Comparison of ENCODE assay signal across 1 cellular context in genomic region chr4:165378763-165379631, GRCh38.
TF ChIP-seq lines count a peak whose summit lies in the region.

Gene CPE (plus strand): TSS chr4:165379008. CDS start chr4:165379222, 214 bp downstream.

TF ChIP-seq in HepG2, 621 proteins besides CTCF, POLR2A, EP300 and RAD21 (continued from another document and continues in another):
- TF ChIP-seq ZFP1 (CRISPR knock-in tag; IDR thresholded peaks at IDR 0.05) (no peak), ZIK1 (CRISPR knock-in tag; IDR thresholded peaks at IDR 0.05; ENCODE audit: borderline replicate concordance, low read depth) (0 out of 2 replicates have a peak, but pooled peaks have one; percentile 53), KDM6A (CRISPR knock-in tag; IDR thresholded peaks at IDR 0.05; ENCODE audit: low read depth) (no peak), TEAD3 (CRISPR knock-in tag; optimal IDR thresholded peaks at IDR 0.05; ENCODE audit: borderline replicate concordance) (peak; percentile 54), BRCA1 (CRISPR knock-in tag; IDR thresholded peaks at IDR 0.05) (no peak), ZNF34 (CRISPR knock-in tag; IDR thresholded peaks at IDR 0.05; ENCODE audit: borderline replicate concordance) (peak; percentile 90; the same call in 1 of the 2 replicates), ZNF75D (CRISPR knock-in tag; IDR thresholded peaks at IDR 0.05; ENCODE audit: borderline replicate concordance) (no peak), SP5 (CRISPR knock-in tag; IDR thresholded peaks at IDR 0.05; ENCODE audit: borderline replicate concordance, low read depth) (peak; percentile 42; the same call in 1 of the 2 replicates), NRL (CRISPR knock-in tag; IDR thresholded peaks at IDR 0.05; ENCODE audit: borderline replicate concordance) (no peak; the same call in none of the 2 replicates), ZNF414 (CRISPR knock-in tag; IDR thresholded peaks at IDR 0.05) (peak; percentile 80; the same call in 1 of the 2 replicates), ZNF343 (CRISPR knock-in tag; IDR thresholded peaks at IDR 0.05) (peak; percentile 78; the same call in 1 of the 2 replicates), PLSCR1 (CRISPR knock-in tag; IDR thresholded peaks at IDR 0.05; ENCODE audit: borderline replicate concordance) (no peak), ZNF768 (CRISPR knock-in tag; IDR thresholded peaks at IDR 0.05) (peak; percentile 74; the same call in 1 of the 2 replicates), ZSCAN21 (CRISPR knock-in tag; IDR thresholded peaks at IDR 0.05; ENCODE audit: borderline replicate concordance) (peak; percentile 53; the same call in 1 of the 2 replicates), ZNF770 (CRISPR knock-in tag; IDR thresholded peaks at IDR 0.05) (no peak; the same call in 1 of the 2 replicates), ZNF160 (CRISPR knock-in tag; IDR thresholded peaks at IDR 0.05) (peak; percentile 70; the same call in 1 of the 2 replicates), NFE2L2 (IDR thresholded peaks at IDR 0.05; ENCODE audit: low read length) (no peak), AHDC1 (CRISPR knock-in tag; IDR thresholded peaks at IDR 0.05; ENCODE audit: borderline replicate concordance) (no peak), ZNF841 (CRISPR knock-in tag; IDR thresholded peaks at IDR 0.05; ENCODE audit: borderline replicate concordance) (peak; percentile 71; the same call in 1 of the 2 replicates), ZNF382 (CRISPR knock-in tag; IDR thresholded peaks at IDR 0.05; ENCODE audit: borderline replicate concordance) (no peak), BATF2 (CRISPR knock-in tag; IDR thresholded peaks at IDR 0.05) (peak; percentile 79; the same call in 1 of the 2 replicates), ZFP82 (CRISPR knock-in tag; IDR thresholded peaks at IDR 0.05; ENCODE audit: borderline replicate concordance) (peak; percentile 67; the same call in 1 of the 2 replicates), ZNF670 (CRISPR knock-in tag; IDR thresholded peaks at IDR 0.05; ENCODE audit: borderline replicate concordance) (no peak), CREB3 (CRISPR knock-in tag; IDR thresholded peaks at IDR 0.05) (no peak), ZNF121 (CRISPR knock-in tag; IDR thresholded peaks at IDR 0.05) (no peak), ZNF331 (CRISPR knock-in tag; IDR thresholded peaks at IDR 0.05) (peak; percentile 84), DPF2 (CRISPR knock-in tag; IDR thresholded peaks at IDR 0.05; ENCODE audit: borderline replicate concordance, low read depth) (no peak), MTF2 (CRISPR knock-in tag; IDR thresholded peaks at IDR 0.05; ENCODE audit: borderline replicate concordance) (peak; percentile 71; the same call in 1 of the 2 replicates), HNRNPUL1 (IDR thresholded peaks at IDR 0.05; ENCODE audit: low read depth, low read length) (no peak), ATF2 (CRISPR knock-in tag; IDR thresholded peaks at IDR 0.05) (peak; percentile 71; the same call in 1 of the 2 replicates), ZNF678 (CRISPR knock-in tag; IDR thresholded peaks at IDR 0.05) (no peak), ZBTB7A (CRISPR knock-in tag; IDR thresholded peaks at IDR 0.05) (no peak)
- TF ChIP-seq, protein P1, sequence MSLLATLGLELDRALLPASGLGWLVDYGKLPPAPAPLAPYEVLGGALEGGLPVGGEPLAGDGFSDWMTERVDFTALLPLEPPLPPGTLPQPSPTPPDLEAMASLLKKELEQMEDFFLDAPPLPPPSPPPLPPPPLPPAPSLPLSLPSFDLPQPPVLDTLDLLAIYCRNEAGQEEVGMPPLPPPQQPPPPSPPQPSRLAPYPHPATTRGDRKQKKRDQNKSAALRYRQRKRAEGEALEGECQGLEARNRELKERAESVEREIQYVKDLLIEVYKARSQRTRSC (CRISPR knock-in tag; IDR thresholded peaks at IDR 0.05; ENCODE audit: low read depth), result 0 out of 2 replicates have a peak, but pooled peaks have one; percentile 40
- TF ChIP-seq, protein P2, sequence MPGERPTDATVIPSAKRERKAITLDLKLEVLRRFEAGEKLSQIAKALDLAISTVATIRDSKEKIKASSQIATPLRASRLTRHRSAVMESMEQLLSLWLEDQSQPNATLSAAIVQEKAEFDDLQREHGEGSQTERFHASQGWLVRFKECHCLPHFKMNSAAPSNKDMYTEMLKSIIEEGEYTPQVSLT (CRISPR knock-in tag; IDR thresholded peaks at IDR 0.05; ENCODE audit: borderline replicate concordance, low read depth), result no peak
- TF ChIP-seq, protein P3, sequence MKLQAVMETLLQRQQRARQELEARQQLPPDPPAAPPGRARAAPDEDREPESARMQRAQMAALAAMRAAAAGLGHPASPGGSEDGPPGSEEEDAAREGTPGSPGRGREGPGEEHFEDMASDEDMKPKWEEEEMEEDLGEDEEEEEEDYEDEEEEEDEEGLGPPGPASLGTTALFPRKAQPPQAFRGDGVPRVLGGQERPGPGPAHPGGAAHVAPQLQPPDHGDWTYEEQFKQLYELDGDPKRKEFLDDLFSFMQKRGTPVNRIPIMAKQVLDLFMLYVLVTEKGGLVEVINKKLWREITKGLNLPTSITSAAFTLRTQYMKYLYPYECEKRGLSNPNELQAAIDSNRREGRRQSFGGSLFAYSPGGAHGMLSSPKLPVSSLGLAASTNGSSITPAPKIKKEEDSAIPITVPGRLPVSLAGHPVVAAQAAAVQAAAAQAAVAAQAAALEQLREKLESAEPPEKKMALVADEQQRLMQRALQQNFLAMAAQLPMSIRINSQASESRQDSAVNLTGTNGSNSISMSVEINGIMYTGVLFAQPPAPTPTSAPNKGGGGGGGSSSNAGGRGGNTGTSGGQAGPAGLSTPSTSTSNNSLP (IDR thresholded peaks at IDR 0.05; ENCODE audit: low read depth, low read length), result peak; percentile 65; the same call in 1 of the 2 replicates
- TF ChIP-seq, protein P4, sequence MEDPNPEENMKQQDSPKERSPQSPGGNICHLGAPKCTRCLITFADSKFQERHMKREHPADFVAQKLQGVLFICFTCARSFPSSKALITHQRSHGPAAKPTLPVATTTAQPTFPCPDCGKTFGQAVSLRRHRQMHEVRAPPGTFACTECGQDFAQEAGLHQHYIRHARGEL (CRISPR knock-in tag; IDR thresholded peaks at IDR 0.05), result 0 out of 2 replicates have a peak, but pooled peaks have one; percentile 33
- TF ChIP-seq, protein P5, sequence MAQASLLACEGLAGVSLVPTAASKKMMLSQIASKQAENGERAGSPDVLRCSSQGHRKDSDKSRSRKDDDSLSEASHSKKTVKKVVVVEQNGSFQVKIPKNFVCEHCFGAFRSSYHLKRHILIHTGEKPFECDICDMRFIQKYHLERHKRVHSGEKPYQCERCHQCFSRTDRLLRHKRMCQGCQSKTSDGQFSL (CRISPR knock-in tag; IDR thresholded peaks at IDR 0.05), result 0 out of 2 replicates have a peak, but pooled peaks have one; percentile 37
- TF ChIP-seq, protein P6, sequence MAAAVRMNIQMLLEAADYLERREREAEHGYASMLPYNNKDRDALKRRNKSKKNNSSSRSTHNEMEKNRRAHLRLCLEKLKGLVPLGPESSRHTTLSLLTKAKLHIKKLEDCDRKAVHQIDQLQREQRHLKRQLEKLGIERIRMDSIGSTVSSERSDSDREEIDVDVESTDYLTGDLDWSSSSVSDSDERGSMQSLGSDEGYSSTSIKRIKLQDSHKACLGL (CRISPR knock-in tag; IDR thresholded peaks at IDR 0.05), result peak; percentile 68; the same call in 1 of the 2 replicates
- TF ChIP-seq, protein P7, sequence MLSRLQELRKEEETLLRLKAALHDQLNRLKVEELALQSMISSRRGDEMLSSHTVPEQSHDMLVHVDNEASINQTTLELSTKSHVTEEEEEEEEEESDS (CRISPR knock-in tag; IDR thresholded peaks at IDR 0.05; ENCODE audit: borderline replicate concordance), result no peak
